13 cellular contexts compared by ENCODE assay signal in the genomic region with DNA sequence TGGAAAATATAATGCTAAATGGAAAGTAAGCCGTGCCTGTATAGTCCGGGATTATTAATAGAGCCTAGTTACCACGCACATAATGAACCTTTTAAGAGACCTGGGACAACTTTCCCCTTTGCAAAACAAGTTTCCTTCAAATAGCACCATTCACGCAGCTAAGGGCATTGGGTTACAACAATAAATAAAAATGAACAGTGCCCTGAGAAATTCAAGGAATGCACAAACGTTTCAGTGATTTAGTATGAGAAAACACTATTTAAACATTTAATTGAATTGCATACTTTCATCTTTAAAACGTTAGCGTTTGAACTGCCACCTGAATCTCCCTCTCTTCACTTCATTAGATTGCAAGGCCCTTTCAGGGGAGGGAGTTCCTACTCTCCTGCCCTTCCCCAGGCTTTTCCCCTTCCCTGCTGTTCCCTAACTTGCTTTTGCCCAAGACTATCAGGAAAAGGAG. TPM values are rescaled to one million over a fixed set of nuclear protein-coding genes. Genes with fewer than 3 reads are reported as not detected.
DNase-seq lines count a peak whose midpoint lies in the region; ATAC-seq and TF ChIP-seq lines count a peak whose summit lies in the region.
"Had no signal": no experiment of that assay in that cellular context is flagged by ENCODE, and none has a peak within 500 bp of the region (broad histone marks: within the 10 kb centered on the region; RNA-seq: fewer than 3 reads in every experiment).

No MANE protein-coding gene starts in this region.

- no peak for TF ChIP-seq EP300 in stomach (IDR thresholded peaks at IDR 0.05)

- peaks cover 44% of the 10 kb centered on the region for H3F3A ChIP-seq in GM23248 (ENCODE audit: insufficient read depth)

- H2AFZ ChIP-seq in GM23248: no peak overlapping the region

- ATAC-seq in GM18870 (IDR thresholded peaks at IDR 0.05; ENCODE audit: unreplicated experiment) (no peak), GM18873 (IDR thresholded peaks at IDR 0.05; ENCODE audit: low FRiP score, unreplicated experiment) (no peak)
- no peak for ATAC-seq in activated T-cell treated with anti-CD3 and anti-CD28 coated beads, Interleukin-2, amount 50 U/mL, for 72 hours (replicated peaks in 1 of 2)
- ATAC-seq: effector memory CD8-positive, alpha-beta T cell; left ventricle myocardium superior had no signal

- DNase-seq in GM23248: peak; percentile 76
- peak; percentile 74 for DNase-seq in hepatic stellate cell (ENCODE audit: low spot score)
- no peak for DNase-seq in stomach
- no peak for DNase-seq in activated T-cell treated with anti-CD3 and anti-CD28 coated beads, Interleukin-2, amount 50 U/mL, for 72 hours
- DNase-seq in cerebellum (ENCODE audit: low spot score): no peak
- DNase-seq: activated gamma-delta T cell; effector memory CD8-positive, alpha-beta T cell; left ventricle myocardium superior; NCI-H187 had no signal

- WGBS in GM23248 (ENCODE audit: low coverage in 1 of 2, low lambda C conversion rate in 2 of 2, missing lambda C conversion rate in 2 of 2), 2 experiments: 0 to 2% methylated on average over 7 of the region's 7 CpGs
- 16 to 30% (median 24%) methylated on average over 7 of the region's 7 CpGs for WGBS in stomach, 5 donors

- no peaks in the 10 kb centered on the region for H3K9me2 ChIP-seq in GM23248 (ENCODE audit: insufficient read depth)

- peak overlapping the region; percentile 70 for H3K4me2 ChIP-seq in GM23248 (ENCODE audit: unreplicated experiment)

- H3K27ac Mint-ChIP-seq in activated T-cell treated with anti-CD3 and anti-CD28 coated beads, Interleukin-2, amount 50 U/mL, for 72 hours: no peak overlapping the region
- H3K27ac Mint-ChIP-seq: effector memory CD8-positive, alpha-beta T cell had no signal

- no peaks in the 10 kb centered on the region for H4K20me1 ChIP-seq in GM23248 (ENCODE audit: insufficient read depth)

- no peaks in the 10 kb centered on the region for H3K36me3 Mint-ChIP-seq in activated T-cell treated with anti-CD3 and anti-CD28 coated beads, Interleukin-2, amount 50 U/mL, for 72 hours (ENCODE audit: insufficient read depth in 2 of 2)

- peak overlapping the region; percentile 30 for H3K4me3 ChIP-seq in GM23248
- no peak overlapping the region for H3K4me3 ChIP-seq in stomach
- H3K4me3 ChIP-seq: skin epidermis had no signal

- H3K9me3 ChIP-seq in GM23248 (ENCODE audit: low read depth) (no peaks in the 10 kb centered on the region), stomach (no peaks in the 10 kb centered on the region)

- no peak for TF ChIP-seq POLR2A in stomach (IDR thresholded peaks at IDR 0.05)

- peak overlapping the region; percentile 78 for H3K27ac ChIP-seq in GM23248
- H3K27ac ChIP-seq in VCaP: peak overlapping the region; percentile 76
- peak overlapping the region; percentile 25 to 84 (median 56) for H3K27ac ChIP-seq in stomach

- H3K36me3 ChIP-seq in GM23248 (ENCODE audit: low read depth): no peaks in the 10 kb centered on the region
- H3K36me3 ChIP-seq in stomach: peaks cover 0 to 4% (median 0%) of the 10 kb centered on the region in 4 donors

- peaks cover 93% of the 10 kb centered on the region for H3K79me2 ChIP-seq in GM23248 (ENCODE audit: insufficient read depth)

- intact Hi-C loops in stomach (cut with DNase I; ENCODE audit: low total_unique reads): no loop called here

- H3K9ac ChIP-seq in GM23248: peak overlapping the region; percentile 53

- no peak for TF ChIP-seq CTCF in VCaP (conservative IDR thresholded peaks at IDR 0.05)
- no peak for TF ChIP-seq CTCF in stomach (IDR thresholded peaks at IDR 0.05)

- H3K27me3 ChIP-seq in GM23248 (replicated peaks; ENCODE audit: insufficient read depth) (no peaks in the 10 kb centered on the region), stomach (no peaks in the 10 kb centered on the region)

- no peaks in the 10 kb centered on the region for H3K9me3 Mint-ChIP-seq in activated T-cell treated with anti-CD3 and anti-CD28 coated beads, Interleukin-2, amount 50 U/mL, for 72 hours
- H3K9me3 Mint-ChIP-seq: effector memory CD8-positive, alpha-beta T cell had no signal

- H3K4me1 ChIP-seq in GM23248 (ENCODE audit: insufficient read depth) (peaks cover 82% of the 10 kb centered on the region), stomach (peaks cover 71 to 92% (median 78%) of the 10 kb centered on the region in 4 donors)

- in situ Hi-C loops in GM23248 (cut with MboI): no loop called here

- no peak overlapping the region for H3K4me3 Mint-ChIP-seq in activated T-cell treated with anti-CD3 and anti-CD28 coated beads, Interleukin-2, amount 50 U/mL, for 72 hours
- H3K4me3 Mint-ChIP-seq: effector memory CD8-positive, alpha-beta T cell had no signal

- peaks cover 9% of the 10 kb centered on the region for H3K4me1 Mint-ChIP-seq in activated T-cell treated with anti-CD3 and anti-CD28 coated beads, Interleukin-2, amount 50 U/mL, for 72 hours (ENCODE audit: low read depth)

- H3K27me3 Mint-ChIP-seq in activated T-cell treated with anti-CD3 and anti-CD28 coated beads, Interleukin-2, amount 50 U/mL, for 72 hours (ENCODE audit: low read depth): no peaks in the 10 kb centered on the region

RNA-seq across cellular contexts. Expression of a gene that starts 46.3 kb away (rescaled TPM):
- total RNA-seq in GM23248 (2014; rRNA removed; shearing (Covaris generic)): 24.0 and 32.9 TPM in 2 replicates
- polyA plus RNA-seq in GM23248 (2016; fragmentation: Nextera tagmentation; extraction: Ambion mirVana) (3.5 and 3.6 TPM in 2 replicates), stomach (1 to 10 TPM; 4.0 to 5.7 (median 4.6) TPM)
- total RNA-seq in stomach (100 to 1,000 TPM in 2 of 5 donors, 10 to 100 TPM in 3; 20.4 to 112 (median 76.4) TPM), cerebellum (10.8 TPM)
- total RNA-seq in activated T-cell treated with anti-CD3 and anti-CD28 coated beads, Interleukin-2, amount 50 U/mL, for 72 hours: under 1 TPM; 0.31 to 0.35 TPM

Comparison
In these comparisons a context has a peak if more than half of its experiments do, and no peak if none do; other contexts are left out.
1. DNase-seq: peak in GM23248 (single experiment) and hepatic stellate cell (single experiment); none in stomach (single experiment), activated T-cell treated with anti-CD3 and anti-CD28 coated beads, Interleukin-2, amount 50 U/mL, for 72 hours (0 of 2) and cerebellum (single experiment).
2. Peak in every context shown above with its lines, with median percentiles within 50 percentile points of each other: H3K27ac ChIP-seq.